Comparison of ENCODE assay signal across 16 cellular contexts in the genomic region with DNA sequence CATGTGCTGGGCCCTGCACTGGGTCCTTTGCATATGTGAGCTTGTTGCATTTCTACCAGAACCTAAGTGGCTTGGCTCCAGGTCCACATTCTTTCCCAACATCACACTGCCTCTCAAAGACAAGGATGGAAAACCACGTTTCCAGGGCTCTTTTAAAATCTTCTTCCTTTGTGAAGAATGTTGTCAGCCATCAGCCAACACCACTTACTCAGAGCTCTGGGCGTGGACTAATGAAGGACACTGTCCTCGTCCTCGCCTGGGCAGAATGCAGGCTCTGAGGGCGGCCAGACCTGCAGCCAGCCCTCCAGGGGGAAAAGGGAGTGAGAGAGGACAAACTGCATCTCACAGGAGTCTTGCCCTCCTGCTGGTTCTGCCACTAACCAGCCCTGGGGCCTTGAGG. TPM values are rescaled to one million over a fixed set of nuclear protein-coding genes. Genes with fewer than 3 reads are reported as not detected.
DNase-seq lines count a peak whose midpoint lies in the region; ATAC-seq and TF ChIP-seq lines count a peak whose summit lies in the region.
"Had no signal": no experiment of that assay in that cellular context is flagged by ENCODE, and none has a peak within 500 bp of the region (broad histone marks: within the 10 kb centered on the region; RNA-seq: fewer than 3 reads in every experiment).

No MANE protein-coding gene starts in this region.

- no peak overlapping the region for H2BK15ac ChIP-seq in mesendoderm (replicated peaks; ENCODE audit: low read depth)

- H3K9ac ChIP-seq in endodermal cell (ENCODE audit: extremely low read depth, low read length, poor library complexity, severe bottlenecking): no peak overlapping the region
- no peak overlapping the region for H3K9ac ChIP-seq in mesendoderm (ENCODE audit: low read length)
- H3K9ac ChIP-seq: BLaER1 treated with 17β-estradiol and CSF1 and Interleukin-3, amounts not matched to agents 10 nM and 100 nM; SK-N-SH had no signal

- peak; percentile 39 for DNase-seq in BJ (ENCODE audit: low read depth)
- no peak for DNase-seq in GM23338 (ENCODE audit: low spot score)
- DNase-seq in endodermal cell: peak; percentile 41
- DNase-seq in mesendoderm: no peak
- DNase-seq in UCSD-AML1 (lab: John Stamatoyannopoulos, UW; ENCODE audit: unreplicated experiment): no peak
- no peak for DNase-seq in substantia nigra (lab: John Stamatoyannopoulos, UW)
- no peak for DNase-seq in NCI-H1092 treated with DMSO at 0.1 percent for 48 hours (lab: John Stamatoyannopoulos, UW)
- DNase-seq in NCI-H2227 (lab: John Stamatoyannopoulos, UW; ENCODE audit: unreplicated experiment): no peak
- DNase-seq: ACHN, KBM-7, NCI-H1092, NCI-H1694 treated with DMSO at 0.1 percent for 48 hours, NCI-H774, SK-N-SH had no signal

- H3K23ac ChIP-seq in mesendoderm (ENCODE audit: low read length): no peak overlapping the region

- no peak overlapping the region for H2BK120ac ChIP-seq in mesendoderm (ENCODE audit: low read depth, low read length)

- CTCF ChIA-PET in BJ (lab: Yijun Ruan, JAX): interaction anchor here (1.2 to 2.0 kb wide), 3 partner anchors 9 to 101 kb away, joined by 3 to 9 read pairs (median 7); a partner anchor contains a TSS

- TF ChIP-seq CTCF in BJ (IDR thresholded peaks at IDR 0.05; ENCODE audit: insufficient read depth, low read depth, low read length) (no peak), GM23338 (conservative IDR thresholded peaks at IDR 0.05; ENCODE audit: low read depth in 2 of 2) (no peak), endodermal cell (conservative IDR thresholded peaks at IDR 0.05) (no peak)

- H3K4me3 ChIP-seq in BJ (ENCODE audit: low read depth, low read length) (no peak overlapping the region), GM23338 (no peak overlapping the region), endodermal cell (ENCODE audit: low read length) (no peak overlapping the region), mesendoderm (ENCODE audit: low read length) (no peak overlapping the region)
- H3K4me3 ChIP-seq: BLaER1 treated with 17β-estradiol and CSF1 and Interleukin-3, amounts not matched to agents 10 nM and 100 nM had no signal

- H3K79me1 ChIP-seq in mesendoderm (ENCODE audit: low read length): no peaks in the 10 kb centered on the region

- H3K56ac ChIP-seq in mesendoderm (ENCODE audit: low read length): no peak overlapping the region

- H2AFZ ChIP-seq in GM23338: 0 out of 2 replicates have a peak overlapping the region, but pooled peaks have one; percentile 3

- H2AK5ac ChIP-seq in mesendoderm (ENCODE audit: low read length): peak overlapping the region; percentile 38

- H3K4ac ChIP-seq in mesendoderm (ENCODE audit: low read depth, low read length): no peak overlapping the region

- no peaks in the 10 kb centered on the region for H3K36me3 Mint-ChIP-seq in GM23338 (ENCODE audit: low read depth)
- no peaks in the 10 kb centered on the region for H3K36me3 Mint-ChIP-seq in endodermal cell (ENCODE audit: low read depth)

- H3K9me2 ChIP-seq in GM23338 (ENCODE audit: insufficient read depth): no peaks in the 10 kb centered on the region
- H3K9me2 ChIP-seq: SK-N-SH had no signal

- H3F3A ChIP-seq in GM23338 (replicated peaks; ENCODE audit: low read depth): no peaks in the 10 kb centered on the region

- H3K36me3 ChIP-seq in BJ (ENCODE audit: control insufficient read depth, insufficient read depth, low read length) (no peaks in the 10 kb centered on the region), GM23338 (ENCODE audit: insufficient read depth) (no peaks in the 10 kb centered on the region), endodermal cell (ENCODE audit: control insufficient read depth, insufficient read depth, low read length) (no peaks in the 10 kb centered on the region), mesendoderm (ENCODE audit: control insufficient read depth, insufficient read depth, low read length) (no peaks in the 10 kb centered on the region)
- H3K36me3 ChIP-seq: BLaER1 treated with 17β-estradiol and CSF1 and Interleukin-3, amounts not matched to agents 10 nM and 100 nM had no signal

- H3K27me3 Mint-ChIP-seq in GM23338 (ENCODE audit: insufficient read depth, low read depth, poor library complexity) (peaks cover 17% of the 10 kb centered on the region), endodermal cell (ENCODE audit: insufficient read depth) (no peaks in the 10 kb centered on the region)

- H3K27me3 ChIP-seq in BJ (ENCODE audit: control insufficient read depth, insufficient read depth, low read length): no peaks in the 10 kb centered on the region; the same call in 1 of the 2 replicates
- no peaks in the 10 kb centered on the region for H3K27me3 ChIP-seq in GM23338 (ENCODE audit: insufficient read depth)
- no peaks in the 10 kb centered on the region for H3K27me3 ChIP-seq in endodermal cell (ENCODE audit: control insufficient read depth, insufficient read depth, low read length, poor library complexity, severe bottlenecking)
- H3K27me3 ChIP-seq in mesendoderm (ENCODE audit: insufficient read depth, low read length, poor library complexity): no peaks in the 10 kb centered on the region

- H2BK5ac ChIP-seq in mesendoderm (ENCODE audit: low read length): no peak overlapping the region

- no peaks in the 10 kb centered on the region for H4K20me1 ChIP-seq in GM23338 (replicated peaks; ENCODE audit: insufficient read depth)
- H4K20me1 ChIP-seq: BLaER1 treated with 17β-estradiol and CSF1 and Interleukin-3, amounts not matched to agents 10 nM and 100 nM had no signal

- POLR2A ChIA-PET in BJ (lab: Charles Lee): no interaction called here

- H3K79me2 ChIP-seq in GM23338 (replicated peaks; ENCODE audit: insufficient read depth) (no peaks in the 10 kb centered on the region), mesendoderm (ENCODE audit: control insufficient read depth, insufficient read depth, low read length) (no peaks in the 10 kb centered on the region)

- peaks cover 22% of the 10 kb centered on the region for H3K4me1 ChIP-seq in GM23338 (ENCODE audit: insufficient read depth)
- peaks cover 17% of the 10 kb centered on the region for H3K4me1 ChIP-seq in endodermal cell (ENCODE audit: control insufficient read depth, insufficient read depth, low read length)
- peaks cover 14% of the 10 kb centered on the region for H3K4me1 ChIP-seq in mesendoderm (ENCODE audit: control insufficient read depth, low read depth, low read length)

- H3K27ac Mint-ChIP-seq in GM23338: no peak overlapping the region
- no peak overlapping the region for H3K27ac Mint-ChIP-seq in endodermal cell

- H3K4me1 Mint-ChIP-seq in GM23338 (peaks cover 55% of the 10 kb centered on the region), endodermal cell (peaks cover 59% of the 10 kb centered on the region)

- H3K27ac ChIP-seq in GM23338 (ENCODE audit: low read depth) (no peak overlapping the region), endodermal cell (ENCODE audit: low read depth, low read length) (no peak overlapping the region), mesendoderm (ENCODE audit: low read depth, low read length) (no peak overlapping the region), substantia nigra (ENCODE audit: low read depth, low read length, poor library complexity, severe bottlenecking) (no peak overlapping the region)
- H3K27ac ChIP-seq: BLaER1 treated with 17β-estradiol and CSF1 and Interleukin-3, amounts not matched to agents 10 nM and 100 nM; HL-60 had no signal

- H3K9me3 ChIP-seq in endodermal cell (ENCODE audit: control insufficient read depth, low read length): no peaks in the 10 kb centered on the region
- H3K9me3 ChIP-seq: BLaER1 treated with 17β-estradiol and CSF1 and Interleukin-3, amounts not matched to agents 10 nM and 100 nM; SK-N-SH had no signal

- H4K8ac ChIP-seq in mesendoderm (ENCODE audit: low read depth, low read length): no peak overlapping the region

- no peak overlapping the region for H3K18ac ChIP-seq in mesendoderm (ENCODE audit: low read length)

- 71 to 76% methylated on average over 1 to 5 of the region's 5 CpGs for WGBS in endodermal cell (ENCODE audit: insufficient coverage in 1 of 2, insufficient read length in 1 of 2), 2 experiments
- no CpG with 5 or more reads among the region's 5 CpGs for WGBS in mesendoderm (ENCODE audit: extremely low coverage, insufficient coverage, low lambda C conversion rate)

- H3K4me3 Mint-ChIP-seq in GM23338 (no peak overlapping the region), endodermal cell (no peak overlapping the region)

- H4K5ac ChIP-seq in mesendoderm (ENCODE audit: low read length): no peak overlapping the region

- H3K9me3 Mint-ChIP-seq in GM23338 (no peaks in the 10 kb centered on the region), endodermal cell (no peaks in the 10 kb centered on the region)

- H3K4me2 ChIP-seq in GM23338 (no peak overlapping the region), mesendoderm (ENCODE audit: low read length) (no peak overlapping the region)
- H3K4me2 ChIP-seq: SK-N-SH had no signal

- no peak for ATAC-seq in GM23338

TF ChIP-seq in GM23338, 12 proteins besides CTCF, POLR2A, EP300 and RAD21 (continues in another document):
- TF ChIP-seq ZNF331 (CRISPR knock-in tag; IDR thresholded peaks at IDR 0.05; ENCODE audit: low read depth) (no peak), EZH2 (IDR thresholded peaks at IDR 0.05; ENCODE audit: low read depth, unreplicated experiment) (no peak), NANOG (IDR thresholded peaks at IDR 0.05; ENCODE audit: borderline replicate concordance) (no peak), ZNF114 (CRISPR knock-in tag; IDR thresholded peaks at IDR 0.05) (no peak), JUNB (IDR thresholded peaks at IDR 0.05; ENCODE audit: unreplicated experiment) (no peak)
- TF ChIP-seq, protein P1, sequence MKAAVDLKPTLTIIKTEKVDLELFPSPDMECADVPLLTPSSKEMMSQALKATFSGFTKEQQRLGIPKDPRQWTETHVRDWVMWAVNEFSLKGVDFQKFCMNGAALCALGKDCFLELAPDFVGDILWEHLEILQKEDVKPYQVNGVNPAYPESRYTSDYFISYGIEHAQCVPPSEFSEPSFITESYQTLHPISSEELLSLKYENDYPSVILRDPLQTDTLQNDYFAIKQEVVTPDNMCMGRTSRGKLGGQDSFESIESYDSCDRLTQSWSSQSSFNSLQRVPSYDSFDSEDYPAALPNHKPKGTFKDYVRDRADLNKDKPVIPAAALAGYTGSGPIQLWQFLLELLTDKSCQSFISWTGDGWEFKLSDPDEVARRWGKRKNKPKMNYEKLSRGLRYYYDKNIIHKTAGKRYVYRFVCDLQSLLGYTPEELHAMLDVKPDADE (IDR thresholded peaks at IDR 0.05): no peak

RNA-seq across cellular contexts. Expression of a gene that starts 49.7 kb away (rescaled TPM):
- polyA plus RNA-seq in BJ (2011; rRNA removed) (14.3 and 17.1 TPM in 2 replicates), GM23338 (2016; fragmentation: Nextera tagmentation; extraction: Ambion mirVana) (86.6 and 88.7 TPM in 2 replicates)
- 4.4 and 4.9 TPM in 2 replicates for polyA minus RNA-seq in BJ (2011; rRNA and poly(A)+ RNA removed)
- 66.5 and 79.4 TPM in 2 replicates for total RNA-seq in GM23338 (2014; rRNA removed; shearing (Covaris generic))
- total RNA-seq in endodermal cell: 10 to 100 TPM; 61.3 to 86.5 TPM
- polyA plus RNA-seq in endodermal cell (2013, experiment 1 of 2): 76.3 TPM
- polyA plus RNA-seq in endodermal cell (2013, experiment 2 of 2): 65.0 TPM
- polyA plus RNA-seq in mesendoderm (2013, experiment 1 of 2): 39.9 TPM
- 40.8 TPM for polyA plus RNA-seq in mesendoderm (2013, experiment 2 of 2)

Comparison
In these comparisons a context has a peak if more than half of its experiments do, and no peak if none do; other contexts are left out.
1. DNase-seq: peak in BJ (single experiment) and endodermal cell (single experiment); none in GM23338 (single experiment), mesendoderm (single experiment), UCSD-AML1 (single experiment), substantia nigra (0 of 49), NCI-H1092 treated with DMSO at 0.1 percent for 48 hours (single experiment) and NCI-H2227 (single experiment).